8 cellular contexts compared by ENCODE assay signal in the genomic region with DNA sequence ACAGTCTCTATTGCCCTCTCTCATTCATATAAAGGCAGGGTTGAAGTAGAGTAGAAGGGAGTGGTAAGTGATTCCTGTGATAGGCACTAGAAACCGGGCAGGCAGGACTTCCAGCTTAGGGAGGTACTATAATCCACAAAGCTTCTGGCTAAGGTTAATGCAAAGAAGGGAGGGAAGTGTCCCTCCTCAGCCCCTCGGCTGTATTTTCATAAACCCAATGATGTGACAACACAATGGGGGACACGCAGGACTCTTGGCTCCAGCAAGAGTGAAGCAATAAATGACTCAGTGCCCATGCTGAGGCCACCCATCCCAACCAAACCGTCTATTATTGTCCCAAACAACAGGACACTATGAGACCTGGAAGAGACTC.
DNase-seq lines count a peak whose midpoint lies in the region; ATAC-seq, FAIRE-seq and TF ChIP-seq lines count a peak whose summit lies in the region.

No MANE protein-coding gene starts in this region.

- H3K4me2 ChIP-seq in KMS-11: peak overlapping the region; percentile 91

- H3K4me1 ChIP-seq in KMS-11 (ENCODE audit: low read depth, poor library complexity, severe bottlenecking): peaks cover 100% of the 10 kb centered on the region

- H3K4me3 ChIP-seq in KMS-11 (IDR thresholded peaks at IDR 0.05; ENCODE audit: insufficient read depth, low read depth, low read length): no peak overlapping the region

- H3K27ac ChIP-seq in KMS-11: peak overlapping the region; percentile 76

- no peaks in the 10 kb centered on the region for H4K20me1 ChIP-seq in KMS-11 (ENCODE audit: insufficient read depth)

- TF ChIP-seq POLR2A in GM12892 (IDR thresholded peaks at IDR 0.05; ENCODE audit: low read depth, low read length): 0 out of 2 replicates have a peak, but pooled peaks have one; percentile 22

- H3K79me2 ChIP-seq in KMS-11 (ENCODE audit: insufficient read depth, low read depth): peaks cover 86% of the 10 kb centered on the region

- peak; percentile 48 for ATAC-seq in omental fat pad (ENCODE audit: low FRiP score)

- DNase-seq in GM12892 (ENCODE audit: insufficient read length) (no peak), cerebellar cortex (ENCODE audit: low spot score) (peak; percentile 35), omental fat pad (ENCODE audit: low spot score) (no peak), HuH-7.5 (ENCODE audit: low spot score) (no peak), NCI-H345 (lab: John Stamatoyannopoulos, UW) (no peak), GM10266 (ENCODE audit: extremely low spot score) (no peak)
- DNase-seq in activated CD8-positive, alpha-beta memory T cell treated with anti-CD3 and anti-CD28 coated beads, Interleukin-2, amount 50 U/mL, for 4 hours: no peak

- no peaks in the 10 kb centered on the region for H3K27me3 ChIP-seq in KMS-11 (ENCODE audit: insufficient read depth, low read depth)

- H3K36me3 ChIP-seq in KMS-11 (ENCODE audit: insufficient read depth): no peaks in the 10 kb centered on the region

- peak overlapping the region; percentile 16; the same call in 1 of the 2 replicates for H3K9ac ChIP-seq in KMS-11

- TF ChIP-seq CTCF in KMS-11 (conservative IDR thresholded peaks at IDR 0.05; ENCODE audit: low read depth, low read length) (no peak), omental fat pad (IDR thresholded peaks at IDR 0.05) (no peak), GM10266 (IDR thresholded peaks at IDR 0.05; ENCODE audit: control insufficient read depth, insufficient read depth, low read depth, missing control alignments) (no peak)

- FAIRE-seq in GM12892 (lab: Jason Lieb, UNC): no peak

- H2AFZ ChIP-seq in KMS-11 (ENCODE audit: low read depth): no peak overlapping the region
